In genomic region chr12:29486972-29487371, GRCh38 we compare ENCODE assay signal across 26 cellular contexts. TPM values are rescaled to one million over a fixed set of nuclear protein-coding genes. Genes with fewer than 3 reads are reported as not detected.
"Had no signal": no experiment of that assay in that cellular context is flagged by ENCODE, and none has a peak within 500 bp of the region (broad histone marks: within the 10 kb centered on the region; RNA-seq: fewer than 3 reads in every experiment).

No MANE protein-coding gene starts in this region.

- H3K27ac Mint-ChIP-seq: mesothelial cell of epicardium; naive thymus-derived CD4-positive, alpha-beta T cell; natural killer cell treated with Interleukin-12 subunit alpha and Interleukin-12 subunit beta and Interleukin-15 and Interleukin-18, amount 100 ng/mL, for 72 hours; progenitor cell of endocrine pancreas; stimulated activated naive B cell treated with anti-CD40 and anti-IgM and Interleukin-4, amounts not matched to agents 10 μg/mL and 1 μg/mL and 100 μg/mL, for 72 hours had no signal

- DNase-seq: islet precursor cell; left ventricle myocardium inferior; mesendoderm; mucosa of descending colon; naive thymus-derived CD4-positive, alpha-beta T cell; ovary; retina; right cardiac atrium; stimulated activated CD4-positive, alpha-beta T cell treated with anti-CD3 and anti-CD28 coated beads, Interleukin-12 subunit alpha, Interleukin-12 subunit beta, amount 100 ng/mL, for 4 hours; stimulated activated CD4-positive, alpha-beta T cell treated with anti-CD3 and anti-CD28 coated beads, Interleukin-15, amount 100 ng/mL, for 24 hours; stimulated activated CD4-positive, alpha-beta T cell treated with anti-CD3 and anti-CD28 coated beads, Interleukin-2, amount 100 ng/mL, for 24 hours; stimulated activated CD4-positive, alpha-beta T cell treated with anti-CD3 and anti-CD28 coated beads, Interleukin-4, amount 100 ng/mL, for 1 hour; stimulated activated naive B cell treated with anti-CD40 and anti-IgM and Interleukin-4, amounts not matched to agents 10 μg/mL and 1 μg/mL and 100 μg/mL, for 72 hours; stimulated activated naive CD8-positive, alpha-beta T cell treated with anti-CD3 and anti-CD28 coated beads, Interleukin-15, Interleukin-2, amounts not matched to agents 100 U/mL and 50 U/mL, for 24 hours; stomach; testis; tibial artery; upper lobe of right lung had no signal

- H3K4me3 Mint-ChIP-seq: mesothelial cell of epicardium; naive thymus-derived CD4-positive, alpha-beta T cell; natural killer cell treated with Interleukin-12 subunit alpha and Interleukin-12 subunit beta and Interleukin-15 and Interleukin-18, amount 100 ng/mL, for 72 hours; stimulated activated naive B cell treated with anti-CD40 and anti-IgM and Interleukin-4, amounts not matched to agents 10 μg/mL and 1 μg/mL and 100 μg/mL, for 72 hours had no signal

- ATAC-seq: mucosa of descending colon; naive thymus-derived CD4-positive, alpha-beta T cell; natural killer cell treated with Interleukin-12 subunit alpha and Interleukin-12 subunit beta and Interleukin-15 and Interleukin-18, amount 100 ng/mL, for 72 hours; right cardiac atrium; sciatic nerve; stimulated activated naive B cell treated with anti-CD40 and anti-IgM and Interleukin-4, amounts not matched to agents 10 μg/mL and 1 μg/mL and 100 μg/mL, for 72 hours; stimulated activated naive CD8-positive, alpha-beta T cell treated with anti-CD3 and anti-CD28 coated beads, Interleukin-15, Interleukin-2, amounts not matched to agents 100 U/mL and 50 U/mL, for 24 hours; upper lobe of right lung had no signal

- H3K36me3 ChIP-seq: left ventricle myocardium inferior, ovary, upper lobe of right lung had no signal

- H3K9me3 Mint-ChIP-seq: mesothelial cell of epicardium; naive thymus-derived CD4-positive, alpha-beta T cell; natural killer cell treated with Interleukin-12 subunit alpha and Interleukin-12 subunit beta and Interleukin-15 and Interleukin-18, amount 100 ng/mL, for 72 hours; stimulated activated naive B cell treated with anti-CD40 and anti-IgM and Interleukin-4, amounts not matched to agents 10 μg/mL and 1 μg/mL and 100 μg/mL, for 72 hours had no signal

- H3K4me1 Mint-ChIP-seq: mesothelial cell of epicardium; naive thymus-derived CD4-positive, alpha-beta T cell; stimulated activated naive B cell treated with anti-CD40 and anti-IgM and Interleukin-4, amounts not matched to agents 10 μg/mL and 1 μg/mL and 100 μg/mL, for 72 hours had no signal

- H3K27me3 Mint-ChIP-seq: progenitor cell of endocrine pancreas had no signal

- H3K4me1 ChIP-seq: left ventricle myocardium inferior, stomach, testis, tibial artery, upper lobe of right lung had no signal

- H3K27ac ChIP-seq: left ventricle myocardium inferior, ovary, skin epidermis, stomach, testis, tibial artery, upper lobe of right lung had no signal

- H3K27me3 ChIP-seq: ovary, stomach, testis, tibial artery, upper lobe of right lung had no signal

- H3K4me3 ChIP-seq: left ventricle myocardium inferior, lung, mucosa of descending colon, ovary, skin epidermis, stomach, testis, tibial artery, upper lobe of right lung had no signal

- H3K36me3 Mint-ChIP-seq: mesothelial cell of epicardium; naive thymus-derived CD4-positive, alpha-beta T cell; natural killer cell treated with Interleukin-12 subunit alpha and Interleukin-12 subunit beta and Interleukin-15 and Interleukin-18, amount 100 ng/mL, for 72 hours; stimulated activated naive B cell treated with anti-CD40 and anti-IgM and Interleukin-4, amounts not matched to agents 10 μg/mL and 1 μg/mL and 100 μg/mL, for 72 hours had no signal

RNA-seq across cellular contexts. Expression of gene OVCH1, which starts 10.5 kb away (rescaled TPM):
- total RNA-seq: kidney epithelial cell; mesothelial cell of epicardium; naive thymus-derived CD4-positive, alpha-beta T cell; natural killer cell treated with Interleukin-12 subunit alpha and Interleukin-12 subunit beta and Interleukin-15 and Interleukin-18, amount 100 ng/mL, for 72 hours; pulmonary artery endothelial cell had no signal
- polyA plus RNA-seq: naive thymus-derived CD4-positive, alpha-beta T cell had no signal
